ENCODE assay signal across 9 cellular contexts in genomic region chr13:35349673-35350278, GRCh38.
DNase-seq lines count a peak whose midpoint lies in the region; ATAC-seq, FAIRE-seq and TF ChIP-seq lines count a peak whose summit lies in the region.
"Had no signal": no experiment of that assay in that cellular context is flagged by ENCODE, and none has a peak within 500 bp of the region (broad histone marks: within the 10 kb centered on the region; RNA-seq: fewer than 3 reads in every experiment).

No MANE protein-coding gene starts in this region.

- dilution Hi-C loops in endothelial cell of umbilical vein (cut with MboI; ENCODE audit: extremely low pct_ligation_motif_present, low sequenced_read_pairs), result no loop called here

- BruUV-seq in endothelial cell of umbilical vein (replicated peaks; lab: Mats Ljungman, UMichigan), result no TSS peak

- H3K9me1 ChIP-seq in endothelial cell of umbilical vein (replicated peaks; ENCODE audit: control insufficient read depth, extremely low read depth, insufficient read depth, low read length), result no peaks in the 10 kb centered on the region

- DNase-seq in endothelial cell of umbilical vein (ENCODE audit: low read depth, low spot score), result peak; percentile 90
- peak in 1 of 2 donors; percentile 7 for DNase-seq in gastrocnemius medialis
- DNase-seq in tibial nerve (ENCODE audit: low spot score in 2 of 2), result no peak
- DNase-seq in DMS153 (lab: John Stamatoyannopoulos, UW), result no peak
- no peak for DNase-seq in ovary
- no peak for DNase-seq in NCI-H524 treated with DMSO at 0.1 percent for 48 hours (lab: John Stamatoyannopoulos, UW)
- DNase-seq: NCI-H2171 had no signal

- peak overlapping the region; percentile 50 for H3K4me2 ChIP-seq in endothelial cell of umbilical vein (ENCODE audit: insufficient read depth, low read length)

- FAIRE-seq in endothelial cell of umbilical vein (lab: Jason Lieb, UNC), result peak; percentile 67

- POLR2A ChIA-PET in endothelial cell of umbilical vein (lab: Charles Lee), result no interaction called here

- intact Hi-C loops in endothelial cell of umbilical vein (cut with micrococcal nuclease), result no loop called here
- intact Hi-C loops in gastrocnemius medialis (cut with DNase I; ENCODE audit: low total_unique reads), result no loop called here
- intact Hi-C loops in ovary (cut with DNase I), result no loop called here

- no peak overlapping the region for H2AFZ ChIP-seq in endothelial cell of umbilical vein (ENCODE audit: low read depth, low read length)

- H3K9me3 ChIP-seq in endothelial cell of umbilical vein (replicated peaks; ENCODE audit: control insufficient read depth, insufficient read depth, low read length), result no peaks in the 10 kb centered on the region
- no peaks in the 10 kb centered on the region for H3K9me3 ChIP-seq in gastrocnemius medialis
- no peaks in the 10 kb centered on the region for H3K9me3 ChIP-seq in tibial nerve
- H3K9me3 ChIP-seq in ovary, result no peaks in the 10 kb centered on the region

- TF ChIP-seq POLR2A in endothelial cell of umbilical vein (IDR thresholded peaks at IDR 0.05; ENCODE audit: low read depth, low read length) (no peak), gastrocnemius medialis (IDR thresholded peaks at IDR 0.05) (no peak), tibial nerve (IDR thresholded peaks at IDR 0.05) (no peak), ovary (IDR thresholded peaks at IDR 0.05) (no peak)

- in situ Hi-C loops in gastrocnemius medialis (cut with MboI; ENCODE audit: low sequenced_read_pairs in 4 of 4), result no loop called here

- H3K4me3 ChIP-seq in endothelial cell of umbilical vein (replicated peaks in 1 of 3; ENCODE audit: insufficient read depth in 1 of 3, low read depth in 1 of 3, low read length in 3 of 3) (no peak overlapping the region), gastrocnemius medialis (peak overlapping the region in 3 of 4 donors; percentile 7 to 15 (median 9)), tibial nerve (no peak overlapping the region), ovary (no peak overlapping the region)

- TF ChIP-seq CTCF in endothelial cell of umbilical vein (IDR thresholded peaks at IDR 0.05; ENCODE audit: extremely low read depth in 1 of 2, insufficient read depth in 1 of 2, low read depth in 1 of 2, low read length in 2 of 2) (no peak), gastrocnemius medialis (IDR thresholded peaks at IDR 0.05 in 4 of 5, conservative IDR thresholded peaks at IDR 0.05 in 1 of 5) (no peak), tibial nerve (IDR thresholded peaks at IDR 0.05) (no peak), ovary (IDR thresholded peaks at IDR 0.05) (no peak)

- CTCF ChIA-PET in endothelial cell of umbilical vein (lab: Charles Lee), result interaction anchor here (0.8 to 3.6 kb wide), 3 partner anchors 10 to 57 kb away, joined by 3 to 18 read pairs (median 3); no protein-coding TSS in a partner anchor

- H4K20me1 ChIP-seq in endothelial cell of umbilical vein (replicated peaks; ENCODE audit: control insufficient read depth, extremely low read depth, insufficient read depth, low read length), result no peaks in the 10 kb centered on the region

- H3K79me2 ChIP-seq in endothelial cell of umbilical vein (ENCODE audit: control insufficient read depth, insufficient read depth, low read length), result no peaks in the 10 kb centered on the region

- H3K4me1 ChIP-seq in endothelial cell of umbilical vein (ENCODE audit: control insufficient read depth, extremely low read depth, insufficient read depth, low read length) (peaks cover 13% of the 10 kb centered on the region), gastrocnemius medialis (peaks cover 0 to 18% of the 10 kb centered on the region in 2 donors), tibial nerve (peaks cover 0 to 10% (median 0%) of the 10 kb centered on the region in 4 donors), ovary (ENCODE audit: insufficient read depth) (no peaks in the 10 kb centered on the region)

- TF ChIP-seq EP300 in tibial nerve (IDR thresholded peaks at IDR 0.05) (no peak), ovary (IDR thresholded peaks at IDR 0.05) (no peak)

- no peaks in the 10 kb centered on the region for H3K27me3 ChIP-seq in endothelial cell of umbilical vein (ENCODE audit: control insufficient read depth in 2 of 2, insufficient read depth in 2 of 2, low read length in 2 of 2)
- no peaks in the 10 kb centered on the region for H3K27me3 ChIP-seq in gastrocnemius medialis
- no peaks in the 10 kb centered on the region for H3K27me3 ChIP-seq in tibial nerve
- H3K27me3 ChIP-seq in ovary, result no peaks in the 10 kb centered on the region

- H3K27ac ChIP-seq in endothelial cell of umbilical vein (ENCODE audit: insufficient read depth, low read depth, low read length), result peak overlapping the region; percentile 40
- peak overlapping the region; percentile 48 to 69 (median 58) for H3K27ac ChIP-seq in gastrocnemius medialis
- no peak overlapping the region for H3K27ac ChIP-seq in tibial nerve
- H3K27ac ChIP-seq in ovary, result no peak overlapping the region

- no peak overlapping the region for H3K9ac ChIP-seq in endothelial cell of umbilical vein (replicated peaks; ENCODE audit: extremely low read depth, insufficient read depth, low read length)

- 53 to 55% methylated on average over 5 of the region's 5 CpGs for WGBS in tibial nerve, 2 donors
- WGBS in ovary, 3 donors, result 62 to 79% (median 67%) methylated on average over 5 of the region's 5 CpGs

- H3K36me3 ChIP-seq in endothelial cell of umbilical vein (ENCODE audit: control insufficient read depth in 2 of 2, extremely low read depth in 1 of 2, insufficient read depth in 2 of 2, low read length in 2 of 2) (no peaks in the 10 kb centered on the region), gastrocnemius medialis (no peaks in the 10 kb centered on the region), tibial nerve (peaks cover 0 to 4% (median 0%) of the 10 kb centered on the region in 3 donors), ovary (no peaks in the 10 kb centered on the region)

- ATAC-seq in GM19043 (IDR thresholded peaks at IDR 0.05; ENCODE audit: low read depth, unreplicated experiment) (peak; percentile 49), HG03280 (IDR thresholded peaks at IDR 0.05; ENCODE audit: unreplicated experiment) (peak; percentile 78), gastrocnemius medialis (peak; percentile 95 to 98)

TF ChIP-seq in endothelial cell of umbilical vein, 7 proteins besides CTCF, POLR2A, EP300 and RAD21:
- no peak for TF ChIP-seq MYC (IDR thresholded peaks at IDR 0.05; ENCODE audit: low read depth, low read length)
- TF ChIP-seq MAX (IDR thresholded peaks at IDR 0.05; ENCODE audit: insufficient read depth, insufficient read length), result no peak
- peak; percentile 74 for TF ChIP-seq FOS (IDR thresholded peaks at IDR 0.05; ENCODE audit: borderline replicate concordance, insufficient read depth, low read length)
- TF ChIP-seq JUN (IDR thresholded peaks at IDR 0.05; ENCODE audit: borderline replicate concordance, insufficient read depth, insufficient read length, low read depth), result peak; percentile 78
- no peak for TF ChIP-seq POLR2AphosphoS5 (IDR thresholded peaks at IDR 0.05; ENCODE audit: insufficient read depth, low read depth, low read length)
- no peak for TF ChIP-seq EZH2 (IDR thresholded peaks at IDR 0.05; ENCODE audit: borderline replicate concordance, low read depth, low read length, severe bottlenecking)
- TF ChIP-seq GATA2 (IDR thresholded peaks at IDR 0.05; ENCODE audit: insufficient read depth, insufficient read length, low read depth, low read length), result peak; percentile 75

Comparison
In these comparisons a context has a peak if more than half of its experiments do, and no peak if none do; other contexts are left out.
1. H3K27ac ChIP-seq: peak in endothelial cell of umbilical vein (single experiment) and gastrocnemius medialis (4 of 4); none in tibial nerve (0 of 4) and ovary (0 of 2).
2. H3K4me3 ChIP-seq: peak in gastrocnemius medialis (3 of 4); none in endothelial cell of umbilical vein (0 of 3), tibial nerve (0 of 4) and ovary (single experiment).
3. Peak in every context shown above with its lines, with median percentiles within 50 percentile points of each other: ATAC-seq.